10 cellular contexts compared by ENCODE assay signal in genomic region chr5:77167695-77168111, GRCh38. TPM values are rescaled to one million over a fixed set of nuclear protein-coding genes. Genes with fewer than 3 reads are reported as not detected.
DNase-seq lines count a peak whose midpoint lies in the region; ATAC-seq, FAIRE-seq and TF ChIP-seq lines count a peak whose summit lies in the region.
"Had no signal": no experiment of that assay in that cellular context is flagged by ENCODE, and none has a peak within 500 bp of the region (broad histone marks: within the 10 kb centered on the region; RNA-seq: fewer than 3 reads in every experiment).

No MANE protein-coding gene starts in this region.

- peaks cover 0 to 4% (median 0%) of the 10 kb centered on the region in 3 donors for H3K4me1 ChIP-seq in pancreas

- no peak for FAIRE-seq in pancreas (lab: Jason Lieb, UNC)

- no peaks in the 10 kb centered on the region for H3K27me3 ChIP-seq in pancreas

- TF ChIP-seq CTCF in AG10803 (conservative IDR thresholded peaks at IDR 0.05; ENCODE audit: low read length) (no peak), epithelial cell of esophagus (IDR thresholded peaks at IDR 0.05; ENCODE audit: insufficient read depth, low read depth, low read length, missing control alignments) (no peak), pancreas (IDR thresholded peaks at IDR 0.05) (no peak)

- no peak overlapping the region for H3K27ac ChIP-seq in pancreas

- DNase-seq in AG10803 (ENCODE audit: low read depth): peak; percentile 86
- peak; percentile 58 to 73 for DNase-seq in NCI-H446 (lab: John Stamatoyannopoulos, UW)
- peak; percentile 29 for DNase-seq in epithelial cell of esophagus (ENCODE audit: low read depth)
- no peak for DNase-seq in pancreas
- DNase-seq in UCSD-AML1 (lab: John Stamatoyannopoulos, UW; ENCODE audit: unreplicated experiment): no peak
- no peak for DNase-seq in MV-4-11 (lab: John Stamatoyannopoulos, UW)
- no peak for DNase-seq in LoVo (ENCODE audit: low spot score)
- DNase-seq: activated CD4-positive, alpha-beta T cell treated with anti-CD3 and anti-CD28 coated beads for 36 hours; NCI-H1417 had no signal

- intact Hi-C loops in pancreas (cut with DNase I): no loop called here

- H3K36me3 ChIP-seq in pancreas: no peaks in the 10 kb centered on the region

- H3K9me3 ChIP-seq in pancreas: no peaks in the 10 kb centered on the region

- WGBS in pancreas, 2 donors: 45 to 62% methylated on average over 4 of the region's 4 CpGs

- peak overlapping the region; percentile 33 for H3K4me3 ChIP-seq in AG10803 (ENCODE audit: low read length)
- no peak overlapping the region for H3K4me3 ChIP-seq in epithelial cell of esophagus (ENCODE audit: low read length)
- no peak overlapping the region for H3K4me3 ChIP-seq in pancreas

- ATAC-seq in pancreas: peak in 3 of 4 donors; percentile 16 to 58 (median 31)
- no peak for ATAC-seq in GM18867 (IDR thresholded peaks at IDR 0.05; ENCODE audit: unreplicated experiment)
- ATAC-seq: activated CD4-positive, alpha-beta T cell treated with anti-CD3 and anti-CD28 coated beads for 36 hours had no signal

RNA-seq across cellular contexts. Expression of gene PDE8B, which starts 42.8 kb away (rescaled TPM):
- total RNA-seq in pancreas: 1 to 10 TPM; 5.0 to 7.7 (median 6.9) TPM
- 10 to 100 TPM in 1 of 2 donors, 1 to 10 TPM in 1; 2.9 to 11.9 TPM for polyA plus RNA-seq in pancreas
- total RNA-seq: activated CD4-positive, alpha-beta T cell treated with anti-CD3 and anti-CD28 coated beads for 36 hours had no signal

Comparison
In these comparisons a context has a peak if more than half of its experiments do, and no peak if none do; other contexts are left out.
1. DNase-seq: peak in AG10803 (single experiment), NCI-H446 (2 of 2) and epithelial cell of esophagus (single experiment); none in pancreas (0 of 6), UCSD-AML1 (single experiment), MV-4-11 (single experiment) and LoVo (single experiment).